Comparison of ENCODE assay signal across 8 cellular contexts in genomic region chr1:39576016-39576657, GRCh38. TPM values are rescaled to one million over a fixed set of nuclear protein-coding genes. Genes with fewer than 3 reads are reported as not detected.
DNase-seq lines count a peak whose midpoint lies in the region; ATAC-seq lines count a peak whose summit lies in the region.

No MANE protein-coding gene starts in this region.

- intact Hi-C loops in left colon (cut with DNase I, micrococcal nuclease) = no loop called here

- H3K27me3 Mint-ChIP-seq in T-helper 1 cell treated with Interleukin-12 subunit alpha and Interleukin-12 subunit beta and Interleukin-4 antibody, amounts not matched to agents 30 μg/mL and 1 μg/mL, for 36 hours (ENCODE audit: low read depth) = no peaks in the 10 kb centered on the region
- no peaks in the 10 kb centered on the region for H3K27me3 Mint-ChIP-seq in central memory CD8-positive, alpha-beta T cell

- H3K27ac Mint-ChIP-seq in T-helper 1 cell treated with Interleukin-12 subunit alpha and Interleukin-12 subunit beta and Interleukin-4 antibody, amounts not matched to agents 30 μg/mL and 1 μg/mL, for 36 hours = peak overlapping the region; percentile 83
- peak overlapping the region; percentile 90 for H3K27ac Mint-ChIP-seq in central memory CD8-positive, alpha-beta T cell (ENCODE audit: low read depth)

- peaks cover 28% of the 10 kb centered on the region for H3K36me3 Mint-ChIP-seq in T-helper 1 cell treated with Interleukin-12 subunit alpha and Interleukin-12 subunit beta and Interleukin-4 antibody, amounts not matched to agents 30 μg/mL and 1 μg/mL, for 36 hours (ENCODE audit: low read depth)
- peaks cover 23% of the 10 kb centered on the region for H3K36me3 Mint-ChIP-seq in central memory CD8-positive, alpha-beta T cell (ENCODE audit: insufficient read depth)

- DNase-seq in AG08395 (ENCODE audit: low spot score) = peak; percentile 45
- peak; percentile 10 to 25 for DNase-seq in central memory CD8-positive, alpha-beta T cell (ENCODE audit: low spot score in 2 of 2)
- DNase-seq in left colon = peak; percentile 35 to 51
- peak; percentile 10 for DNase-seq in stimulated activated CD8-positive, alpha-beta memory T cell treated with anti-CD3 and anti-CD28 coated beads, Interleukin-15, amount 100 ng/mL, for 24 hours (ENCODE audit: low read depth)
- no peak for DNase-seq in cerebellar cortex (ENCODE audit: low spot score)

- H3K4me1 Mint-ChIP-seq in T-helper 1 cell treated with Interleukin-12 subunit alpha and Interleukin-12 subunit beta and Interleukin-4 antibody, amounts not matched to agents 30 μg/mL and 1 μg/mL, for 36 hours (ENCODE audit: low read depth) = peaks cover 29% of the 10 kb centered on the region
- peaks cover 25% of the 10 kb centered on the region for H3K4me1 Mint-ChIP-seq in central memory CD8-positive, alpha-beta T cell

- H3K4me3 Mint-ChIP-seq in T-helper 1 cell treated with Interleukin-12 subunit alpha and Interleukin-12 subunit beta and Interleukin-4 antibody, amounts not matched to agents 30 μg/mL and 1 μg/mL, for 36 hours = peak overlapping the region; percentile 86
- peak overlapping the region; percentile 89 for H3K4me3 Mint-ChIP-seq in central memory CD8-positive, alpha-beta T cell

- H3K9me3 Mint-ChIP-seq in T-helper 1 cell treated with Interleukin-12 subunit alpha and Interleukin-12 subunit beta and Interleukin-4 antibody, amounts not matched to agents 30 μg/mL and 1 μg/mL, for 36 hours = no peaks in the 10 kb centered on the region
- H3K9me3 Mint-ChIP-seq in central memory CD8-positive, alpha-beta T cell = no peaks in the 10 kb centered on the region

- peak; percentile 43 for ATAC-seq in GM19025 (IDR thresholded peaks at IDR 0.05; ENCODE audit: low read depth, unreplicated experiment)
- peak; percentile 25 for ATAC-seq in HG03175 (IDR thresholded peaks at IDR 0.05; ENCODE audit: unreplicated experiment)
- ATAC-seq in central memory CD8-positive, alpha-beta T cell (replicated peaks; ENCODE audit: extremely low read depth, poor library complexity, severe bottlenecking) = peak; percentile 26
- ATAC-seq in left colon = peak; percentile 37

RNA-seq across cellular contexts. Expression of gene PABPC4, which starts 0.5 kb away (rescaled TPM):
- 100 to 1,000 TPM; 127 to 131 TPM for total RNA-seq in left colon
